ENCODE assay signal across 23 cellular contexts in the genomic region with DNA sequence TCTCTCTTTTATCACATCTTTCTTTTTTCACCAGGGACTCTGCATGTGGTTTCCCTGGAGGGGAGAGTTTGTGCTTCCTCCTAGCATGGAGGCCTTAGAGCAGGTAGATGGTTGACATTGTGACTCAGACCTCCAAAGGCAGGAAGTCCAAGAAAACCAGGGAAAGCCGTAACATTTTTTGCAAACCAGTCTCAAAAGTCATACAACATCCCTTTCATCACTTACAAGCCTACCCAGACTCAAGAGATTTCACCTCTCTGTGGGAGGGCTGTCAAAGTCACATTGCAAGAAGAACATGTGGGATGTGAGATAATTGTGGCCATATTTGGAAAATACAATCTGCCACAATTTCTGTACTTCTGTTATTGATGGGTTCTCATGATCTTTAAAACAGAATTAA.
"Had no signal": no experiment of that assay in that cellular context is flagged by ENCODE, and none has a peak within 500 bp of the region (broad histone marks: within the 10 kb centered on the region; RNA-seq: fewer than 3 reads in every experiment).

No MANE protein-coding gene starts in this region.

- DNase-seq: activated CD4-positive, alpha-beta T cell treated with anti-CD3 and anti-CD28 coated beads for 4 hours; activated CD4-positive, alpha-beta T cell treated with anti-CD3 and anti-CD28 coated beads, Interleukin-2, amount 50 U/mL, for 4 hours; activated CD4-positive, CD25-positive, alpha-beta regulatory T cell; activated naive CD4-positive, alpha-beta T cell; activated T-cell treated with anti-CD3 and anti-CD28 coated beads for 4 hours; activated T-cell treated with anti-CD3 and anti-CD28 coated beads, Interleukin-2, amount 50 U/mL, for 72 hours; central memory CD4-positive, alpha-beta T cell; effector CD4-positive, alpha-beta T cell; esophagus squamous epithelium; gastrocnemius medialis; glutamatergic neuron; left ventricle myocardium superior; naive B cell; nephron progenitor cell; stimulated activated CD4-positive, alpha-beta T cell treated with anti-CD3 and anti-CD28 coated beads, Interleukin-12 subunit alpha, Interleukin-12 subunit beta, amount 100 ng/mL, for 4 hours; stimulated activated CD4-positive, alpha-beta T cell treated with anti-CD3 and anti-CD28 coated beads, Interleukin-4, amount 100 ng/mL, for 1 hour; stimulated activated naive CD8-positive, alpha-beta T cell treated with anti-CD3 and anti-CD28 coated beads, Interleukin-15, Interleukin-2, amounts not matched to agents 100 U/mL and 50 U/mL, for 24 hours; T-helper 1 cell had no signal

- ATAC-seq: activated naive CD4-positive, alpha-beta T cell treated with anti-CD3 and anti-CD28 coated beads, Interleukin-2, amount 50 U/mL, for 72 hours; activated T-cell treated with anti-CD3 and anti-CD28 coated beads, Interleukin-2, amount 50 U/mL, for 72 hours; gastrocnemius medialis; left ventricle myocardium superior; sciatic nerve; stimulated activated naive CD8-positive, alpha-beta T cell treated with anti-CD3 and anti-CD28 coated beads, Interleukin-15, Interleukin-2, amounts not matched to agents 100 U/mL and 50 U/mL, for 24 hours had no signal

- H3K4me3 ChIP-seq: ascending aorta, esophagus squamous epithelium, gastrocnemius medialis, skin epidermis, thoracic aorta had no signal
